In genomic region chr17:12352127-12352526, GRCh38 we compare ENCODE assay signal across 23 cellular contexts.
DNase-seq lines count a peak whose midpoint lies in the region; ATAC-seq, FAIRE-seq and TF ChIP-seq lines count a peak whose summit lies in the region.
"Had no signal": no experiment of that assay in that cellular context is flagged by ENCODE, and none has a peak within 500 bp of the region (broad histone marks: within the 10 kb centered on the region; RNA-seq: fewer than 3 reads in every experiment).

No MANE protein-coding gene starts in this region.

- no peak overlapping the region for H3K27ac ChIP-seq in upper lobe of right lung
- H3K27ac ChIP-seq: 22Rv1; A549; BLaER1 treated with 17β-estradiol and CSF1 and Interleukin-3, amounts not matched to agents 10 nM and 100 nM; C4-2B had no signal

- peak; percentile 29 for DNase-seq in activated CD4-positive, alpha-beta T cell treated with anti-CD3 and anti-CD28 coated beads, Interleukin-2, amount 10 ng/mL, durations not matched to agents 24 days and 14 days
- DNase-seq in activated CD4-positive, alpha-beta T cell treated with anti-CD3 and anti-CD28 coated beads for 48 hours = no peak
- DNase-seq in nephron progenitor cell (no peak), posterior vena cava (ENCODE audit: low spot score) (peak; percentile 54), upper lobe of right lung (no peak), kidney tubule cell (ENCODE audit: low spot score) (no peak), iPS-NIHi11 (ENCODE audit: low spot score) (no peak), RCC 7860 (ENCODE audit: low spot score) (no peak)
- DNase-seq: AML-193; Caco-2; Calu3; CD4-positive, alpha-beta T cell; CD8-positive, alpha-beta T cell; DMS79 treated with DMSO at 0.1 percent for 48 hours; GF-D8 had no signal

- no peak overlapping the region for H3K4me3 ChIP-seq in upper lobe of right lung
- H3K4me3 ChIP-seq: A549; BLaER1 treated with 17β-estradiol and CSF1 and Interleukin-3, amounts not matched to agents 10 nM and 100 nM had no signal

- H3K9me3 ChIP-seq in upper lobe of right lung = no peaks in the 10 kb centered on the region
- H3K9me3 ChIP-seq: Caco-2 had no signal

- no peaks in the 10 kb centered on the region for H3K36me3 ChIP-seq in upper lobe of right lung
- H3K36me3 ChIP-seq: BLaER1 treated with 17β-estradiol and CSF1 and Interleukin-3, amounts not matched to agents 10 nM and 100 nM had no signal

- no peaks in the 10 kb centered on the region for H3K27me3 Mint-ChIP-seq in activated CD4-positive, alpha-beta T cell treated with anti-CD3 and anti-CD28 coated beads, Interleukin-2, amount 10 ng/mL, durations not matched to agents 24 days and 14 days
- no peaks in the 10 kb centered on the region for H3K27me3 Mint-ChIP-seq in nephron progenitor cell (ENCODE audit: low read depth, poor library complexity)
- H3K27me3 Mint-ChIP-seq: B cell; CD4-positive, alpha-beta T cell had no signal

- intact Hi-C loops in activated CD4-positive, alpha-beta T cell treated with anti-CD3 and anti-CD28 coated beads, Interleukin-2, amount 10 ng/mL, durations not matched to agents 24 days and 14 days (cut with micrococcal nuclease) = no loop called here
- intact Hi-C loops in posterior vena cava (cut with DNase I) = no loop called here
- intact Hi-C loops in upper lobe of right lung (cut with DNase I) = no loop called here

- H3K4me1 Mint-ChIP-seq in activated CD4-positive, alpha-beta T cell treated with anti-CD3 and anti-CD28 coated beads, Interleukin-2, amount 10 ng/mL, durations not matched to agents 24 days and 14 days = no peaks in the 10 kb centered on the region
- no peaks in the 10 kb centered on the region for H3K4me1 Mint-ChIP-seq in nephron progenitor cell
- H3K4me1 Mint-ChIP-seq: B cell had no signal

- H3K36me3 Mint-ChIP-seq in activated CD4-positive, alpha-beta T cell treated with anti-CD3 and anti-CD28 coated beads, Interleukin-2, amount 10 ng/mL, durations not matched to agents 24 days and 14 days (ENCODE audit: low read depth) = no peaks in the 10 kb centered on the region
- H3K36me3 Mint-ChIP-seq in nephron progenitor cell (ENCODE audit: low read depth) = no peaks in the 10 kb centered on the region
- H3K36me3 Mint-ChIP-seq: CD8-positive, alpha-beta T cell had no signal

- TF ChIP-seq CTCF in nephron progenitor cell (IDR thresholded peaks at IDR 0.05) (no peak), upper lobe of right lung (IDR thresholded peaks at IDR 0.05) (no peak)

- H3K27me3 ChIP-seq in upper lobe of right lung = no peaks in the 10 kb centered on the region
- H3K27me3 ChIP-seq: BLaER1 treated with 17β-estradiol and CSF1 and Interleukin-3, amounts not matched to agents 10 nM and 100 nM had no signal

- FAIRE-seq in RCC 7860 (lab: Jason Lieb, UNC) = no peak
- FAIRE-seq: A549, D721Med, G401.6, GM12891 had no signal

- H3K9me3 Mint-ChIP-seq in activated CD4-positive, alpha-beta T cell treated with anti-CD3 and anti-CD28 coated beads, Interleukin-2, amount 10 ng/mL, durations not matched to agents 24 days and 14 days = peaks cover 18% of the 10 kb centered on the region
- peaks cover 27% of the 10 kb centered on the region for H3K9me3 Mint-ChIP-seq in nephron progenitor cell
- H3K9me3 Mint-ChIP-seq: CD8-positive, alpha-beta T cell had no signal

- H3K4me1 ChIP-seq in upper lobe of right lung = no peaks in the 10 kb centered on the region
- H3K4me1 ChIP-seq: Caco-2 had no signal

- ATAC-seq in upper lobe of right lung = peak; percentile 31
- ATAC-seq: A549; CD8-positive, alpha-beta T cell had no signal

- no peak overlapping the region for H3K27ac Mint-ChIP-seq in activated CD4-positive, alpha-beta T cell treated with anti-CD3 and anti-CD28 coated beads, Interleukin-2, amount 10 ng/mL, durations not matched to agents 24 days and 14 days
- H3K27ac Mint-ChIP-seq in nephron progenitor cell = peak overlapping the region; percentile 45
- H3K27ac Mint-ChIP-seq: B cell; CD4-positive, alpha-beta T cell; CD8-positive, alpha-beta T cell had no signal

- no peak overlapping the region for H3K4me3 Mint-ChIP-seq in activated CD4-positive, alpha-beta T cell treated with anti-CD3 and anti-CD28 coated beads, Interleukin-2, amount 10 ng/mL, durations not matched to agents 24 days and 14 days
- no peak overlapping the region for H3K4me3 Mint-ChIP-seq in nephron progenitor cell
- H3K4me3 Mint-ChIP-seq: B cell; CD4-positive, alpha-beta T cell; CD8-positive, alpha-beta T cell had no signal

Comparison
In these comparisons a context has a peak if more than half of its experiments do, and no peak if none do; other contexts are left out.
1. DNase-seq: peak in activated CD4-positive, alpha-beta T cell treated with anti-CD3 and anti-CD28 coated beads, Interleukin-2, amount 10 ng/mL, durations not matched to agents 24 days and 14 days (single experiment) and posterior vena cava (single experiment); none in activated CD4-positive, alpha-beta T cell treated with anti-CD3 and anti-CD28 coated beads for 48 hours (single experiment), nephron progenitor cell (single experiment), upper lobe of right lung (single experiment), kidney tubule cell (single experiment), iPS-NIHi11 (single experiment) and RCC 7860 (single experiment).